In the genomic region with DNA sequence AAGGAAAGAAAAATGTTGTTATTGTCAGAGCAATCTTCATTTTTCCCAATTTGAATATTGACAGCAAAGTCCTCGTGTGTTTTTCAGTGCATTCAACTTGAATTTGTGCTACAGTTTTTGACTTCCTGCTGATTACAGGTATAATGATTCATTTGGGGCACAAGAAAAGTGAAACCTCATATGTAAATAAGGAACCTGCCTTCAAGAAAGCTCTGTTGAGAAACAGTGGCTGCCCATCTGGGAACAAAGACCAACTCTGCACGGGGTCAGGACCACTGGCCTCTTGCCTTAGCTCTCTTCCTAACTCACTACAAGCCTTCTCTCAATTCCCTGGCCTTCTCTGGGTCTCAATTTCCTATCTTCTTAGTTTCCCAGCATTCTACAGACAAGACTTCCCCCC, we compare ENCODE assay signal across 13 cellular contexts. TPM values are rescaled to one million over a fixed set of nuclear protein-coding genes. Genes with fewer than 3 reads are reported as not detected.
A peak's percentile ranks its signal among the peaks of the same experiment; 100 is the strongest.
DNase-seq lines count a peak whose midpoint lies in the region; ATAC-seq lines count a peak whose summit lies in the region.
"Had no signal": no experiment of that assay in that cellular context is flagged by ENCODE, and none has a peak within 500 bp of the region (broad histone marks: within the 10 kb centered on the region; RNA-seq: fewer than 3 reads in every experiment).

No MANE protein-coding gene starts in this region.

- peaks cover 7 to 15% (median 11%) of the 10 kb centered on the region in 4 donors for H3K4me1 Mint-ChIP-seq in CD4-positive, alpha-beta memory T cell
- H3K4me1 Mint-ChIP-seq in T-helper 1 cell treated with Interleukin-12 subunit alpha and Interleukin-12 subunit beta and Interleukin-4 antibody, amounts not matched to agents 30 μg/mL and 1 μg/mL, for 36 hours (ENCODE audit: low read depth) = peaks cover 51% of the 10 kb centered on the region

- H3K36me3 ChIP-seq in CD4-positive, alpha-beta memory T cell (ENCODE audit: insufficient read depth, low read length) = no peaks in the 10 kb centered on the region
- H3K36me3 ChIP-seq: BE2C had no signal

- no peaks in the 10 kb centered on the region for H3K9me3 ChIP-seq in CD4-positive, alpha-beta memory T cell (ENCODE audit: control insufficient read depth in 1 of 2, low read length in 2 of 2)
- H3K9me3 ChIP-seq: BE2C had no signal

- H3K4me3 Mint-ChIP-seq in CD4-positive, alpha-beta memory T cell = peak overlapping the region in 6 of 8 donors; percentile 0 to 61 (median 54)
- H3K4me3 Mint-ChIP-seq in T-helper 1 cell treated with Interleukin-12 subunit alpha and Interleukin-12 subunit beta and Interleukin-4 antibody, amounts not matched to agents 30 μg/mL and 1 μg/mL, for 36 hours = peak overlapping the region; percentile 54

- DNase-seq in CD4-positive, alpha-beta memory T cell = no peak
- DNase-seq in GM19238 (ENCODE audit: insufficient read length, low spot score) (peak; percentile 20), NCI-H1092 treated with DMSO at 0.1 percent for 48 hours (lab: John Stamatoyannopoulos, UW) (no peak), COLO668 (lab: John Stamatoyannopoulos, UW; ENCODE audit: unreplicated experiment) (no peak), Ammon's horn (ENCODE audit: low spot score) (no peak), kidney glomerular epithelial cell (lab: John Stamatoyannopoulos, UW) (no peak)
- DNase-seq: activated CD8-positive, alpha-beta memory T cell treated with anti-CD3 and anti-CD28 coated beads, Interleukin-2, amount 50 U/mL, for 48 hours; BE2C; mesendoderm; PC-3 had no signal

- no peak overlapping the region for H3K4me3 ChIP-seq in CD4-positive, alpha-beta memory T cell (ENCODE audit: low read length in 2 of 2)

- intact Hi-C loops in CD4-positive, alpha-beta memory T cell (cut with micrococcal nuclease) = no loop called here

- POLR2A ChIA-PET in CD4-positive, alpha-beta memory T cell (lab: Charles Lee; ENCODE audit: partially characterized antibody) = interaction anchor here (0.6 to 1.0 kb wide), 3 partner anchors 13 to 200 kb away, joined by 3 to 4 read pairs (median 3); a partner anchor contains a TSS

- peaks cover 13% of the 10 kb centered on the region for H3K4me1 ChIP-seq in CD4-positive, alpha-beta memory T cell (ENCODE audit: insufficient read depth, low read length)
- H3K4me1 ChIP-seq: BE2C had no signal

- no peak overlapping the region for H3K27ac ChIP-seq in CD4-positive, alpha-beta memory T cell (ENCODE audit: low read depth, low read length)
- H3K27ac ChIP-seq: epithelial cell of prostate had no signal

- H3K27ac Mint-ChIP-seq in CD4-positive, alpha-beta memory T cell = peak overlapping the region in 6 of 7 donors; percentile 47 to 81 (median 67)
- peak overlapping the region; percentile 94 for H3K27ac Mint-ChIP-seq in T-helper 1 cell treated with Interleukin-12 subunit alpha and Interleukin-12 subunit beta and Interleukin-4 antibody, amounts not matched to agents 30 μg/mL and 1 μg/mL, for 36 hours

- no peaks in the 10 kb centered on the region for H3K27me3 Mint-ChIP-seq in CD4-positive, alpha-beta memory T cell
- H3K27me3 Mint-ChIP-seq in T-helper 1 cell treated with Interleukin-12 subunit alpha and Interleukin-12 subunit beta and Interleukin-4 antibody, amounts not matched to agents 30 μg/mL and 1 μg/mL, for 36 hours (ENCODE audit: low read depth) = no peaks in the 10 kb centered on the region

- ATAC-seq in HG02884 (IDR thresholded peaks at IDR 0.05; ENCODE audit: unreplicated experiment) = peak; percentile 99
- ATAC-seq: PC-3 had no signal

- CTCF ChIA-PET in CD4-positive, alpha-beta memory T cell (lab: Charles Lee; ENCODE audit: partially characterized antibody) = interaction anchor here (1.1 kb wide), 1 partner anchor 14 kb away, joined by 3 read pairs; no protein-coding TSS in a partner anchor

- peaks cover 0 to 10% (median 0%) of the 10 kb centered on the region in 8 donors for H3K9me3 Mint-ChIP-seq in CD4-positive, alpha-beta memory T cell
- H3K9me3 Mint-ChIP-seq in T-helper 1 cell treated with Interleukin-12 subunit alpha and Interleukin-12 subunit beta and Interleukin-4 antibody, amounts not matched to agents 30 μg/mL and 1 μg/mL, for 36 hours = peaks cover 33% of the 10 kb centered on the region

- H3K27me3 ChIP-seq in CD4-positive, alpha-beta memory T cell (ENCODE audit: insufficient read depth, low read length) = no peaks in the 10 kb centered on the region
- H3K27me3 ChIP-seq: BE2C had no signal

- H3K36me3 Mint-ChIP-seq in CD4-positive, alpha-beta memory T cell = peaks cover 0 to 2% of the 10 kb centered on the region in 2 donors
- peaks cover 43% of the 10 kb centered on the region for H3K36me3 Mint-ChIP-seq in T-helper 1 cell treated with Interleukin-12 subunit alpha and Interleukin-12 subunit beta and Interleukin-4 antibody, amounts not matched to agents 30 μg/mL and 1 μg/mL, for 36 hours (ENCODE audit: low read depth)

RNA-seq across cellular contexts. Expression of a gene that starts 21.0 kb away (rescaled TPM):
- 1 to 10 TPM; 7.6 to 9.5 TPM for total RNA-seq in CD4-positive, alpha-beta memory T cell
- polyA plus RNA-seq in CD4-positive, alpha-beta memory T cell = under 1 TPM; 0.54 to 0.64 TPM
- total RNA-seq: PC-3 had no signal
